22 cellular contexts compared by ENCODE assay signal in the genomic region with DNA sequence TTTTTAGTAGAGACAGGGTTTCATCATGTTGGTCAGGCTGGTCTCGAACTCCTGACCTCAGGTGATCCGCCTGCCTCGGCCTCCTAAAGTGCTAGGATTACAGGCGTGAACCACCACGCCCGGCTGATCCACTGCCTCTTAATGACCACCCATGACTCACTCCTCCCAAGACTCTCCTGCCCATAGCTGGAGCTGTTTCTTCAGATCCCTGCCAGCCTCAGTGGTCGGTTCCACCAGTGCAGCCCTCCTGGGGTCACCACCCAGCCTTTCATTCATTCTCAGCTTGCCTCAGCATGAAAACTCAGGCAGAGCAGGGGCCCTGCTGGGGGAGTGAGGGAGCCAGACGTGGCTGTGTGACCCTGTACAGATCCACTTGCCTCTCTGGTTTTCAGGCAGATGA. TPM values are rescaled to one million over a fixed set of nuclear protein-coding genes. Genes with fewer than 3 reads are reported as not detected.
"Had no signal": no experiment of that assay in that cellular context is flagged by ENCODE, and none has a peak within 500 bp of the region (broad histone marks: within the 10 kb centered on the region; RNA-seq: fewer than 3 reads in every experiment).

No MANE protein-coding gene starts in this region.

- H3K36me3 ChIP-seq: breast epithelium, colonic mucosa, esophagus muscularis mucosa, prostate gland, right atrium auricular region, tibial nerve, WERI-Rb-1 had no signal

- H3K36me3 Mint-ChIP-seq: activated naive CD8-positive, alpha-beta T cell treated with anti-CD3 and anti-CD28 coated beads for 36 hours; natural killer cell treated with Interleukin-12 subunit alpha and Interleukin-12 subunit beta and Interleukin-15 and Interleukin-18, amount 100 ng/mL, for 72 hours; stimulated activated effector memory CD8-positive, alpha-beta T cell treated with anti-CD3 and anti-CD28 coated beads, Interleukin-12 subunit alpha, Interleukin-12 subunit beta, amount 100 ng/mL, for 72 hours had no signal

- H3K4me3 ChIP-seq: breast epithelium, colonic mucosa, esophagus muscularis mucosa, prostate gland, right atrium auricular region, tibial nerve had no signal

- DNase-seq: activated CD4-positive, alpha-beta T cell treated with anti-CD3 and anti-CD28 coated beads, Interleukin-2, amount 50 U/mL, for 1 hour; activated CD4-positive, CD25-positive, alpha-beta regulatory T cell treated with anti-CD3 and anti-CD28 coated beads, Interleukin-2, amount 50 U/mL, for 72 hours; activated CD8-positive, alpha-beta T cell treated with anti-CD3 and anti-CD28 coated beads, Interleukin-2, amount 10 ng/mL, durations not matched to agents 7 days and 5 days; activated gamma-delta T cell treated with Interleukin-2 at 50 U/mL for 16 hours; activated naive CD8-positive, alpha-beta T cell treated with anti-CD3 and anti-CD28 coated beads for 36 hours; hippocampal formation; kidney glomerular epithelial cell; left ventricle myocardium superior; mammary epithelial cell; midbrain; stimulated activated CD4-positive, alpha-beta T cell treated with anti-CD3 and anti-CD28 coated beads, Interleukin-2, amount 100 ng/mL, for 24 hours; stimulated activated naive CD8-positive, alpha-beta T cell treated with anti-CD3 and anti-CD28 coated beads, Interleukin-15, amount 100 ng/mL, for 72 hours; WERI-Rb-1 had no signal

- H3K27me3 ChIP-seq: breast epithelium, colonic mucosa, right atrium auricular region had no signal

- H3K27ac ChIP-seq: breast epithelium, colonic mucosa, esophagus muscularis mucosa, prostate gland, right atrium auricular region, tibial nerve, WERI-Rb-1 had no signal

- H3K4me1 ChIP-seq: colonic mucosa, esophagus muscularis mucosa, prostate gland, right atrium auricular region, tibial nerve had no signal

- H3K9me3 ChIP-seq: breast epithelium, colonic mucosa, esophagus muscularis mucosa, prostate gland, right atrium auricular region, tibial nerve had no signal

- H3K9me3 Mint-ChIP-seq: activated naive CD8-positive, alpha-beta T cell treated with anti-CD3 and anti-CD28 coated beads for 36 hours; natural killer cell treated with Interleukin-12 subunit alpha and Interleukin-12 subunit beta and Interleukin-15 and Interleukin-18, amount 100 ng/mL, for 72 hours; stimulated activated effector memory CD8-positive, alpha-beta T cell treated with anti-CD3 and anti-CD28 coated beads, Interleukin-12 subunit alpha, Interleukin-12 subunit beta, amount 100 ng/mL, for 72 hours; stimulated activated naive CD8-positive, alpha-beta T cell treated with anti-CD3 and anti-CD28 coated beads, Interleukin-15, amount 100 ng/mL, for 72 hours had no signal

- ATAC-seq: activated CD8-positive, alpha-beta T cell treated with anti-CD3 and anti-CD28 coated beads, Interleukin-2, amount 10 ng/mL, durations not matched to agents 7 days and 5 days; left ventricle myocardium superior; natural killer cell treated with Interleukin-12 subunit alpha and Interleukin-12 subunit beta and Interleukin-15 and Interleukin-18, amount 100 ng/mL, for 72 hours; stimulated activated effector memory CD8-positive, alpha-beta T cell treated with anti-CD3 and anti-CD28 coated beads, Interleukin-12 subunit alpha, Interleukin-12 subunit beta, amount 100 ng/mL, for 72 hours; stimulated activated naive CD8-positive, alpha-beta T cell treated with anti-CD3 and anti-CD28 coated beads, Interleukin-15, amount 100 ng/mL, for 72 hours had no signal

- H3K27ac Mint-ChIP-seq: activated CD8-positive, alpha-beta T cell treated with anti-CD3 and anti-CD28 coated beads, Interleukin-2, amount 10 ng/mL, durations not matched to agents 7 days and 5 days; activated naive CD8-positive, alpha-beta T cell treated with anti-CD3 and anti-CD28 coated beads for 36 hours; natural killer cell treated with Interleukin-12 subunit alpha and Interleukin-12 subunit beta and Interleukin-15 and Interleukin-18, amount 100 ng/mL, for 72 hours; stimulated activated effector memory CD8-positive, alpha-beta T cell treated with anti-CD3 and anti-CD28 coated beads, Interleukin-12 subunit alpha, Interleukin-12 subunit beta, amount 100 ng/mL, for 72 hours; stimulated activated naive CD8-positive, alpha-beta T cell treated with anti-CD3 and anti-CD28 coated beads, Interleukin-15, amount 100 ng/mL, for 72 hours had no signal

RNA-seq across cellular contexts. Expression of a gene that starts 12.5 kb away (rescaled TPM):
- total RNA-seq: activated CD8-positive, alpha-beta T cell treated with anti-CD3 and anti-CD28 coated beads, Interleukin-2, amount 10 ng/mL, durations not matched to agents 7 days and 5 days; activated naive CD8-positive, alpha-beta T cell treated with anti-CD3 and anti-CD28 coated beads for 36 hours; natural killer cell treated with Interleukin-12 subunit alpha and Interleukin-12 subunit beta and Interleukin-15 and Interleukin-18, amount 100 ng/mL, for 72 hours; T-helper 2 cell treated with Interferon-gamma antibody and Interleukin-4, amounts not matched to agents 100 ng/mL and 5 ng/mL, for 36 hours had no signal
